ENCODE assay signal across 31 cellular contexts in the genomic region with DNA sequence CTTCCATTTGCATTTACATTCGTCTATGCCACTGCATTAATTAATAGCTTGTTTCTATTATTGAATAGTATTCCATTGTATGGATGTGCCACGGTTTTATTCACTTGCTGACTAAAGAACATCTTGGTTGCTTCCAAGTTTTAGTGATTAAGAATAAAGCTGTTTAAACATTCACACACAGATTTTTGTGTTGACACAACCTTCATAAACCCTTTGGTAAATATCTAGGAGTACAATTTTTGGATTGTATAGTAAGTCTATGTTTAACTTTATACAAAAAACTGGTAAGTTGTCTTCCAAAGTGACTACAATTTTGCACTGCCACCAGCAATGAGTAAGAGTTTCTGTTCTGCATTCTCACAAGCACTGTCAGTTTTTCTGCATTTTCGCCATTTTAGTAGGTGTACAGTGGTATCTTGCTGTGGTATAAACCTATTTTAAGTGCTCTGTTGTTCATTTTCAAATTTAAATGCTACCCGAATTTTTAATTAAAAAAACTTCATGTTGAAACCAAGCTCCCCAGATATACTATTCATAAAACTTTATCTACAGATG.
"Had no signal": no experiment of that assay in that cellular context is flagged by ENCODE, and none has a peak within 500 bp of the region (broad histone marks: within the 10 kb centered on the region; RNA-seq: fewer than 3 reads in every experiment).

No MANE protein-coding gene starts in this region.

- H3K4me1 ChIP-seq: gastroesophageal sphincter, parathyroid adenoma, right atrium auricular region, suprapubic skin, tibial artery, upper lobe of right lung had no signal

- H3K27me3 ChIP-seq: gastroesophageal sphincter, neutrophil, right atrium auricular region, suprapubic skin, tibial artery, upper lobe of right lung had no signal

- DNase-seq: activated CD4-positive, alpha-beta memory T cell treated with anti-CD3 and anti-CD28 coated beads, Interleukin-2, amount 10 ng/mL, durations not matched to agents 7 days and 5 days; activated CD4-positive, alpha-beta T cell treated with anti-CD3 and anti-CD28 coated beads, Interleukin-2, amount 10 ng/mL, durations not matched to agents 7 days and 5 days; activated CD4-positive, CD25-positive, alpha-beta regulatory T cell treated with anti-CD3 and anti-CD28 coated beads, Interleukin-2, amount 50 U/mL, for 72 hours; activated CD8-positive, alpha-beta memory T cell treated with anti-CD3 and anti-CD28 coated beads, Interleukin-2, amount 50 U/mL, for 48 hours; activated gamma-delta T cell treated with Interleukin-2 at 50 U/mL for 16 hours; activated naive CD4-positive, alpha-beta T cell treated with anti-CD3 and anti-CD28 coated beads, Interleukin-2, amount 50 U/mL, for 16 hours; activated T-cell treated with anti-CD3 and anti-CD28 coated beads, Interleukin-2, amount 50 U/mL, for 24 hours; amniotic stem cell; caudate nucleus; cortex of kidney; head of caudate nucleus; hippocampal formation; left cardiac atrium; left ventricle myocardium superior; mammary epithelial cell; nephron progenitor cell; stimulated activated CD4-positive, alpha-beta T cell treated with anti-CD3 and anti-CD28 coated beads, Interleukin-1b, Interleukin-23, amount 100 ng/mL, for 48 hours; stimulated activated naive CD4-positive, alpha-beta T cell; T-helper 9 cell; tibial artery; upper lobe of right lung had no signal

- FAIRE-seq: astrocyte, endothelial cell of umbilical vein, keratinocyte had no signal

- H3K36me3 ChIP-seq: neutrophil, right atrium auricular region, suprapubic skin, tibial artery had no signal

- H3K4me3 ChIP-seq: gastroesophageal sphincter, right atrium auricular region, smooth muscle cell, suprapubic skin, tibial artery, upper lobe of right lung had no signal

- ATAC-seq: activated T-helper 17 cell treated with anti-CD3 and anti-CD28 coated beads, Interleukin-2, amount 50 U/mL, for 72 hours; gastroesophageal sphincter; left cardiac atrium; left ventricle myocardium superior; upper lobe of right lung had no signal

- H3K9me3 ChIP-seq: gastroesophageal sphincter, neutrophil, right atrium auricular region, suprapubic skin, tibial artery, upper lobe of right lung had no signal

- H3K27ac ChIP-seq: gastroesophageal sphincter, neutrophil, parathyroid adenoma, right atrium auricular region, suprapubic skin, tibial artery, upper lobe of right lung had no signal
